ENCODE assay signal across 8 cellular contexts in genomic region chrX:51496501-51497291, GRCh38. TPM values are rescaled to one million over a fixed set of nuclear protein-coding genes. Genes with fewer than 3 reads are reported as not detected.
DNase-seq lines count a peak whose midpoint lies in the region; ATAC-seq and TF ChIP-seq lines count a peak whose summit lies in the region.

Gene NUDT11 (minus strand): TSS chrX:51496592. CDS start chrX:51496444, 148 bp downstream.

- H3K9me3 ChIP-seq in NT2/D1 (ENCODE audit: insufficient read depth, low read length) (no peaks in the 10 kb centered on the region; the same call in 1 of the 2 replicates), heart left ventricle (no peaks in the 10 kb centered on the region), prostate gland (no peaks in the 10 kb centered on the region)

- intact Hi-C loops in heart left ventricle (cut with DNase I): no loop called here
- intact Hi-C loops in prostate gland (cut with DNase I): no loop called here

- no peak for TF ChIP-seq POLR2A in heart left ventricle (IDR thresholded peaks at IDR 0.05)
- no peak for TF ChIP-seq POLR2A in prostate gland (IDR thresholded peaks at IDR 0.05)

- H3K4me3 ChIP-seq in AG10803 (ENCODE audit: low read length) (peak within 1 kb of the TSS; percentile 62), NT2/D1 (ENCODE audit: insufficient read length, low read depth) (peak within 1 kb of the TSS; percentile 67), heart left ventricle (peak within 1 kb of the TSS in 11 of 12 donors; percentile 37 to 60 (median 54)), prostate gland (peak within 1 kb of the TSS; percentile 46 to 48)

- H3K36me3 ChIP-seq in NT2/D1 (ENCODE audit: insufficient read depth, insufficient read length, low read length): no peaks in the 10 kb centered on the region
- H3K36me3 ChIP-seq in heart left ventricle: no peaks in the 10 kb centered on the region
- no peaks in the 10 kb centered on the region for H3K36me3 ChIP-seq in prostate gland

- H3K36me3 Mint-ChIP-seq in activated naive CD4-positive, alpha-beta T cell treated with anti-CD3 and anti-CD28 coated beads, Interleukin-2, amount 50 U/mL, for 24 hours: no peaks in the 10 kb centered on the region

- H3K9ac ChIP-seq in NT2/D1 (ENCODE audit: insufficient read length, low read depth): peak within 1 kb of the TSS; percentile 90

- DNase-seq in AG10803 (ENCODE audit: low read depth) (peak; percentile 61), NT2/D1 (ENCODE audit: low read depth, low spot score) (peak; percentile 63), heart left ventricle (peak; percentile 23 to 72 (median 49)), prostate gland (ENCODE audit: low spot score) (peak; percentile 38)

- H3K27ac ChIP-seq in heart left ventricle (no peak within 1 kb of the TSS), prostate gland (peak within 1 kb of the TSS; percentile 53 to 65)

- ATAC-seq in GM21723 (IDR thresholded peaks at IDR 0.05; ENCODE audit: unreplicated experiment) (peak; percentile 70), heart left ventricle (peak in 3 of 4 donors; percentile 52 to 96 (median 84)), HG02970 (IDR thresholded peaks at IDR 0.05; ENCODE audit: low FRiP score, unreplicated experiment) (no peak), HG03280 (IDR thresholded peaks at IDR 0.05; ENCODE audit: unreplicated experiment) (no peak)

- WGBS in heart left ventricle, 4 donors: 1 to 37% (median 18%) methylated on average over 70 to 96 of the region's 96 CpGs
- WGBS in prostate gland: under 1% methylated on average over 47 of the region's 96 CpGs

- no peaks in the 10 kb centered on the region for H3K9me3 Mint-ChIP-seq in activated naive CD4-positive, alpha-beta T cell treated with anti-CD3 and anti-CD28 coated beads, Interleukin-2, amount 50 U/mL, for 24 hours

- peak within 1 kb of the TSS; percentile 88 for H3K27ac Mint-ChIP-seq in activated naive CD4-positive, alpha-beta T cell treated with anti-CD3 and anti-CD28 coated beads, Interleukin-2, amount 50 U/mL, for 24 hours

- no peaks in the 10 kb centered on the region for H3K4me1 ChIP-seq in NT2/D1 (ENCODE audit: insufficient read depth, insufficient read length)
- H3K4me1 ChIP-seq in heart left ventricle: peaks cover 0 to 4% (median 0%) of the 10 kb centered on the region in 12 donors
- no peaks in the 10 kb centered on the region for H3K4me1 ChIP-seq in prostate gland (replicated peaks)

- peaks cover 14% of the 10 kb centered on the region for H3K27me3 Mint-ChIP-seq in activated naive CD4-positive, alpha-beta T cell treated with anti-CD3 and anti-CD28 coated beads, Interleukin-2, amount 50 U/mL, for 24 hours

- H3K4me3 Mint-ChIP-seq in activated naive CD4-positive, alpha-beta T cell treated with anti-CD3 and anti-CD28 coated beads, Interleukin-2, amount 50 U/mL, for 24 hours: peak within 1 kb of the TSS; percentile 89

- no peak for TF ChIP-seq CTCF in AG10803 (conservative IDR thresholded peaks at IDR 0.05; ENCODE audit: low read length)
- no peak for TF ChIP-seq CTCF in heart left ventricle (IDR thresholded peaks at IDR 0.05)
- TF ChIP-seq CTCF in prostate gland (IDR thresholded peaks at IDR 0.05): no peak

- no peaks in the 10 kb centered on the region for H3K27me3 ChIP-seq in NT2/D1 (ENCODE audit: insufficient read depth, insufficient read length)
- H3K27me3 ChIP-seq in heart left ventricle: peaks cover 0 to 42% (median 7%) of the 10 kb centered on the region in 9 donors
- H3K27me3 ChIP-seq in prostate gland (replicated peaks; ENCODE audit: insufficient read depth): no peaks in the 10 kb centered on the region

- H3K4me1 Mint-ChIP-seq in activated naive CD4-positive, alpha-beta T cell treated with anti-CD3 and anti-CD28 coated beads, Interleukin-2, amount 50 U/mL, for 24 hours: peaks cover 13% of the 10 kb centered on the region

RNA-seq across cellular contexts. Expression of gene NUDT11, which starts in this region (rescaled TPM):
- total RNA-seq in heart left ventricle (under 1 TPM in 4 of 9 donors, not detected in 5; 0.11 to 0.32 (median 0.15) TPM), prostate gland (100 to 1,000 TPM in 1 of 2 donors, 1 to 10 TPM in 1; 3.6 to 114 TPM)
- polyA plus RNA-seq in heart left ventricle: under 1 TPM; 0.08 to 0.14 TPM

Comparison
In these comparisons a context has a peak if more than half of its experiments do, and no peak if none do; other contexts are left out.
1. Peak in DNase-seq, ATAC-seq and H3K4me3 ChIP-seq in heart left ventricle; RNA of the gene not detected or under 1 TPM.
2. H3K27ac ChIP-seq: peak in prostate gland (2 of 2); none in heart left ventricle (0 of 12).
3. Peak in every context shown above with its lines, with median percentiles within 50 percentile points of each other: DNase-seq and H3K4me3 ChIP-seq.